In the genomic region with DNA sequence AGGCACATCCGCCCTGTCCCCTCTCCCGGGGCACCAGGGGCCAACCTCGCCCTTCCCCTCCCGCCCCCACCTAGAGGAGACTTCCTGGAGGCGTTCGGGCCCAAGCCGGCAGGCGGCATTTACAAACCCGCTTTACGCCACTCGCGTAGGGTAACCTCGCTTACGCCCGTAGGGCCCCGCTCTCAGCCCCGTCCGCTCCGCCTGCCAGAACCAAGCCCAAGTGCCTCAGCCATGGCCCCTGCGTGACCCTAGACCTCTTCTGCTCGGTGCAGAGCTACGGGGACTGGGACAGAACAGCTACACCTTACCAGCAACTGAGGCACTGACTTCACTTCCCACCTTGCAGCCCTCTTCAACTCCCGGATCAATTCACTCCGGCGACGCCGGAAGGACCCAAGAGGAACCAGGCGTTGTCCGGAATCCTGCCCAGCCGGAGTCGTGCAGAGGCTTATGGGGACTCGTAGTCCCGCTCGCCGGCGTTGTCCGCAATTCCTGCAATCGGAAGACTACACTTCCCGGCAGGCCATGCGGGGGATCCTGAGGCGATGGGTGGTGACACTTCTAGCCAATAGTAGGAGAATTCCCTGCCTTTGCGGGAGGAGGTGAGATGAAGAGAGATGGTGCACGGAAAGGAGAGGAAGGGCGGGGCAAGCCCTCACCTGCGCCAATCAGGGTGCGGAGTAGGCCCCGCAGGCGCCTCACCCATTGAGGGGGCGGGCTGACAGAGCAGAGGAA, we compare ENCODE assay signal across 8 cellular contexts. TPM values are rescaled to one million over a fixed set of nuclear protein-coding genes. Genes with fewer than 3 reads are reported as not detected.
A peak's percentile ranks its signal among the peaks of the same experiment; 100 is the strongest.
DNase-seq lines count a peak whose midpoint lies in the region; ATAC-seq, FAIRE-seq and TF ChIP-seq lines count a peak whose summit lies in the region.

A gene (minus strand): TSS at position 395 of the 735 bp plus-strand sequence. CDS start 14,735 bp downstream, outside the sequence.

- peaks cover under 1% of the 10 kb centered on the region; the same call in 1 of the 2 replicates for H3F3A ChIP-seq in GM23248 (ENCODE audit: insufficient read depth)

- TF ChIP-seq CTCF in esophagus squamous epithelium (IDR thresholded peaks at IDR 0.05): peak in 1 of 6 experiments; percentile 26

- intact Hi-C loops in esophagus squamous epithelium (cut with DNase I): no loop called here

- H3K9me2 ChIP-seq in GM23248 (ENCODE audit: insufficient read depth) (no peaks in the 10 kb centered on the region), Karpas-422 (replicated peaks; ENCODE audit: insufficient read depth, low read length) (no peaks in the 10 kb centered on the region)

- H3K27me3 ChIP-seq in GM23248 (replicated peaks; ENCODE audit: insufficient read depth): no peaks in the 10 kb centered on the region
- no peaks in the 10 kb centered on the region for H3K27me3 ChIP-seq in Karpas-422 (ENCODE audit: low read length)
- no peaks in the 10 kb centered on the region for H3K27me3 ChIP-seq in esophagus squamous epithelium
- no peaks in the 10 kb centered on the region for H3K27me3 ChIP-seq in muscle layer of duodenum (ENCODE audit: low read depth, low read length)

- peak; percentile 86 to 88 for ATAC-seq in activated T-cell treated with anti-CD3 and anti-CD28 coated beads, Interleukin-2, amount 50 U/mL, for 72 hours (replicated peaks in 1 of 2)

- in situ Hi-C loops in GM23248 (cut with MboI): no loop called here

- H3K4me3 ChIP-seq in GM23248 (peak within 1 kb of the TSS; percentile 98), Karpas-422 (ENCODE audit: low read length) (peak within 1 kb of the TSS; percentile 90), esophagus squamous epithelium (peak within 1 kb of the TSS; percentile 54 to 92 (median 83)), muscle layer of duodenum (ENCODE audit: low read depth in 1 of 2, low read length in 2 of 2) (peak within 1 kb of the TSS; percentile 94 to 100)

- WGBS in GM23248 (ENCODE audit: low coverage in 1 of 2, low lambda C conversion rate in 2 of 2, missing lambda C conversion rate in 2 of 2), 2 experiments: 0 to 1% methylated on average over 29 to 49 of the region's 49 CpGs
- WGBS in esophagus squamous epithelium, 2 donors: 0% methylated on average over 5 to 16 of the region's 49 CpGs

- H2AFZ ChIP-seq in GM23248 (peak within 1 kb of the TSS; percentile 97), Karpas-422 (ENCODE audit: low read length) (peak within 1 kb of the TSS; percentile 90)

- peaks cover 21% of the 10 kb centered on the region for H3K4me1 Mint-ChIP-seq in activated T-cell treated with anti-CD3 and anti-CD28 coated beads, Interleukin-2, amount 50 U/mL, for 72 hours (ENCODE audit: low read depth)

- no peaks in the 10 kb centered on the region for H3K27me3 Mint-ChIP-seq in activated T-cell treated with anti-CD3 and anti-CD28 coated beads, Interleukin-2, amount 50 U/mL, for 72 hours (ENCODE audit: low read depth)

- FAIRE-seq in RCC 7860 (lab: Jason Lieb, UNC): peak; percentile 93

- H3K79me2 ChIP-seq in GM23248 (ENCODE audit: insufficient read depth) (peaks cover 49% of the 10 kb centered on the region), Karpas-422 (ENCODE audit: low read length) (peaks cover 47% of the 10 kb centered on the region)

- no peaks in the 10 kb centered on the region for H3K9me3 Mint-ChIP-seq in activated T-cell treated with anti-CD3 and anti-CD28 coated beads, Interleukin-2, amount 50 U/mL, for 72 hours

- H3K27ac ChIP-seq in GM23248 (peak within 1 kb of the TSS; percentile 89), Karpas-422 (ENCODE audit: low read length) (peak within 1 kb of the TSS; percentile 69), esophagus squamous epithelium (peak within 1 kb of the TSS; percentile 95 to 97 (median 96)), muscle layer of duodenum (ENCODE audit: low read length) (peak within 1 kb of the TSS; percentile 93)

- H3K9me3 ChIP-seq in GM23248 (ENCODE audit: low read depth): no peaks in the 10 kb centered on the region
- no peaks in the 10 kb centered on the region for H3K9me3 ChIP-seq in Karpas-422 (ENCODE audit: low read length)
- no peaks in the 10 kb centered on the region for H3K9me3 ChIP-seq in esophagus squamous epithelium
- no peaks in the 10 kb centered on the region for H3K9me3 ChIP-seq in muscle layer of duodenum (ENCODE audit: control insufficient read depth in 1 of 2, low read length in 2 of 2)

- H3K4me1 ChIP-seq in GM23248 (ENCODE audit: insufficient read depth): peaks cover 17% of the 10 kb centered on the region
- peaks cover 54% of the 10 kb centered on the region for H3K4me1 ChIP-seq in Karpas-422 (ENCODE audit: low read length)
- H3K4me1 ChIP-seq in esophagus squamous epithelium: peaks cover 10 to 60% (median 14%) of the 10 kb centered on the region in 3 donors
- peaks cover 3 to 23% of the 10 kb centered on the region in 2 donors for H3K4me1 ChIP-seq in muscle layer of duodenum (ENCODE audit: control insufficient read depth in 1 of 2, insufficient read depth in 2 of 2, low read length in 2 of 2)

- peaks cover 7% of the 10 kb centered on the region; the same call in 1 of the 2 replicates for H4K20me1 ChIP-seq in GM23248 (ENCODE audit: insufficient read depth)
- peaks cover 15% of the 10 kb centered on the region; the same call in 1 of the 2 replicates for H4K20me1 ChIP-seq in Karpas-422 (ENCODE audit: insufficient read depth, low read depth, low read length)

- H3K4me2 ChIP-seq in GM23248 (ENCODE audit: unreplicated experiment) (peak within 1 kb of the TSS; percentile 98), Karpas-422 (ENCODE audit: low read depth, low read length, poor library complexity, severe bottlenecking) (peak within 1 kb of the TSS; percentile 91)

- peaks cover 0 to 3% of the 10 kb centered on the region in 2 donors for H3K36me3 Mint-ChIP-seq in activated T-cell treated with anti-CD3 and anti-CD28 coated beads, Interleukin-2, amount 50 U/mL, for 72 hours (ENCODE audit: insufficient read depth in 2 of 2)

- H3K9ac ChIP-seq in GM23248: peak within 1 kb of the TSS; percentile 96
- H3K9ac ChIP-seq in Karpas-422 (ENCODE audit: low read length): peak within 1 kb of the TSS; percentile 84

- DNase-seq in Daoy (ENCODE audit: low read depth) (peak; percentile 99), GM23248 (peak; percentile 100), Karpas-422 (peak; percentile 99), RCC 7860 (ENCODE audit: low spot score) (peak; percentile 97), esophagus squamous epithelium (lab: John Stamatoyannopoulos, UW) (peak; percentile 95)
- peak; percentile 95 to 97 for DNase-seq in activated T-cell treated with anti-CD3 and anti-CD28 coated beads, Interleukin-2, amount 50 U/mL, for 72 hours
- peak; percentile 94 to 95 for DNase-seq in stimulated activated CD8-positive, alpha-beta memory T cell treated with anti-CD3 and anti-CD28 coated beads, Interleukin-7, amount 100 ng/mL, for 4 hours (ENCODE audit: low read depth in 2 of 2)

- H3K4me3 Mint-ChIP-seq in activated T-cell treated with anti-CD3 and anti-CD28 coated beads, Interleukin-2, amount 50 U/mL, for 72 hours: no peak within 1 kb of the TSS

- H3K36me3 ChIP-seq in GM23248 (ENCODE audit: low read depth) (no peaks in the 10 kb centered on the region), Karpas-422 (ENCODE audit: insufficient read depth, low read length) (peaks cover 6% of the 10 kb centered on the region; the same call in 1 of the 2 replicates), esophagus squamous epithelium (no peaks in the 10 kb centered on the region), muscle layer of duodenum (ENCODE audit: control insufficient read depth in 1 of 2, insufficient read depth in 2 of 2, low read length in 2 of 2) (no peaks in the 10 kb centered on the region)

- no peak within 1 kb of the TSS for H3K27ac Mint-ChIP-seq in activated T-cell treated with anti-CD3 and anti-CD28 coated beads, Interleukin-2, amount 50 U/mL, for 72 hours

- TF ChIP-seq POLR2A in esophagus squamous epithelium (IDR thresholded peaks at IDR 0.05): peak in 3 of 4 donors; percentile 29 to 69 (median 31)

RNA-seq across cellular contexts. Expression of the gene that starts here (rescaled TPM):
- total RNA-seq in Daoy (2014; rRNA removed; shearing (Covaris generic)): 153 and 156 TPM in 2 replicates
- total RNA-seq in GM23248 (2014; rRNA removed; shearing (Covaris generic)): 37.6 and 61.7 TPM in 2 replicates
- 70.3 and 71.6 TPM in 2 replicates for polyA plus RNA-seq in GM23248 (2016; fragmentation: Nextera tagmentation; extraction: Ambion mirVana)
- total RNA-seq in Karpas-422 (2014; rRNA removed; shearing (Covaris generic); ENCODE audit: low replicate concordance): 65.5 and 75.0 TPM in 2 replicates
- 10 to 100 TPM; 46.8 to 63.3 TPM for total RNA-seq in activated T-cell treated with anti-CD3 and anti-CD28 coated beads, Interleukin-2, amount 50 U/mL, for 72 hours
- 100 to 1,000 TPM in 1 of 4 donors, 10 to 100 TPM in 3; 45.9 to 104 (median 78.0) TPM for total RNA-seq in esophagus squamous epithelium

Comparison
In these comparisons a context has a peak if more than half of its experiments do, and no peak if none do; other contexts are left out.
1. Peak in every context shown above with its lines: DNase-seq, ATAC-seq, H3K4me3 ChIP-seq and H3K27ac ChIP-seq.